Comparison of ENCODE assay signal across 8 cellular contexts in genomic region chr16:85888405-85889331, GRCh38. TPM values are rescaled to one million over a fixed set of nuclear protein-coding genes. Genes with fewer than 3 reads are reported as not detected.
DNase-seq lines count a peak whose midpoint lies in the region; ATAC-seq and TF ChIP-seq lines count a peak whose summit lies in the region.

No MANE protein-coding gene starts in this region.

- H3K9me3 Mint-ChIP-seq in activated B cell treated with CpG ODN at 0.5 μM for 24 hours, result no peaks in the 10 kb centered on the region

- H3F3A ChIP-seq in DOHH2 (ENCODE audit: control insufficient read depth, insufficient read depth), result peaks cover 8% of the 10 kb centered on the region

- DNase-seq in activated B cell treated with CpG ODN at 0.5 μM for 24 hours, result no peak
- DNase-seq in right lobe of liver, result no peak
- DNase-seq in C1 segment of cervical spinal cord (lab: John Stamatoyannopoulos, UW), result no peak
- no peak for DNase-seq in SK-N-DZ (ENCODE audit: low spot score)
- DNase-seq in NCI-H187 (lab: John Stamatoyannopoulos, UW), result no peak

- H4K20me1 ChIP-seq in DOHH2 (ENCODE audit: control insufficient read depth, insufficient read depth, low read depth, low read length), result no peaks in the 10 kb centered on the region

- no peaks in the 10 kb centered on the region for H3K79me2 ChIP-seq in DOHH2 (ENCODE audit: control insufficient read depth, low read length)

- H3K9me3 ChIP-seq in DOHH2 (ENCODE audit: control insufficient read depth, insufficient read depth, low read length) (no peaks in the 10 kb centered on the region), right lobe of liver (no peaks in the 10 kb centered on the region)

- no peaks in the 10 kb centered on the region for H3K9me2 ChIP-seq in DOHH2 (replicated peaks; ENCODE audit: control insufficient read depth, low read length)

- peak overlapping the region; percentile 91 for H3K27ac ChIP-seq in DOHH2 (ENCODE audit: low read depth, low read length)
- no peak overlapping the region for H3K27ac ChIP-seq in right lobe of liver

- peaks cover 80% of the 10 kb centered on the region for H3K4me1 ChIP-seq in DOHH2 (ENCODE audit: control insufficient read depth, low read length)
- no peaks in the 10 kb centered on the region for H3K4me1 ChIP-seq in right lobe of liver

- TF ChIP-seq POLR2A in right lobe of liver (IDR thresholded peaks at IDR 0.05), result no peak

- peaks cover 46% of the 10 kb centered on the region for H3K4me1 Mint-ChIP-seq in activated B cell treated with CpG ODN at 0.5 μM for 24 hours

- H3K4me3 ChIP-seq in DOHH2 (ENCODE audit: low read length), result peak overlapping the region; percentile 70
- no peak overlapping the region for H3K4me3 ChIP-seq in right lobe of liver

- POLR2A ChIA-PET in activated B cell treated with CpG ODN at 0.5 μM for 24 hours (lab: Charles Lee), result interaction anchor here (1.0 to 3.0 kb wide), 4 partner anchors 10 to 68 kb away, joined by 4 to 12 read pairs (median 6); partner anchors contain the start of gene IRF8

- peak overlapping the region; percentile 90 for H3K27ac Mint-ChIP-seq in activated B cell treated with CpG ODN at 0.5 μM for 24 hours

- H3K27me3 ChIP-seq in DOHH2 (ENCODE audit: control insufficient read depth, low read length), result no peaks in the 10 kb centered on the region
- no peaks in the 10 kb centered on the region for H3K27me3 ChIP-seq in right lobe of liver

- peak overlapping the region; percentile 44 for H3K4me3 Mint-ChIP-seq in activated B cell treated with CpG ODN at 0.5 μM for 24 hours

- TF ChIP-seq CTCF in DOHH2 (IDR thresholded peaks at IDR 0.05; ENCODE audit: low read depth, low read length, poor library complexity, severe bottlenecking) (no peak), activated B cell treated with CpG ODN at 0.5 μM for 24 hours (IDR thresholded peaks at IDR 0.05) (no peak), right lobe of liver (IDR thresholded peaks at IDR 0.05) (no peak)

- no peaks in the 10 kb centered on the region for H3K36me3 Mint-ChIP-seq in activated B cell treated with CpG ODN at 0.5 μM for 24 hours (ENCODE audit: low read depth)

- H3K36me3 ChIP-seq in DOHH2 (ENCODE audit: control insufficient read depth, low read length) (no peaks in the 10 kb centered on the region), right lobe of liver (no peaks in the 10 kb centered on the region)

- H3K27me3 Mint-ChIP-seq in activated B cell treated with CpG ODN at 0.5 μM for 24 hours, result no peaks in the 10 kb centered on the region

- CTCF ChIA-PET in activated B cell treated with CpG ODN at 0.5 μM for 24 hours (lab: Charles Lee), result interaction anchor here (1.0 to 8.9 kb wide), 2 partner anchors 36 to 67 kb away, joined by 3 to 69 read pairs; no protein-coding TSS in a partner anchor

- intact Hi-C loops in activated B cell treated with CpG ODN at 0.5 μM for 24 hours (cut with micrococcal nuclease) (loop anchor here (1.0 to 2.0 kb wide), 4 partner anchors 9 to 56 kb away; no protein-coding TSS in a partner anchor), right lobe of liver (cut with DNase I) (no loop called here)

- 39% methylated on average over 5 of the region's 5 CpGs for WGBS in right lobe of liver (ENCODE audit: insufficient coverage, low coverage, low lambda C conversion rate, missing lambda C conversion rate)

- peak; percentile 92 for ATAC-seq in GM19351 (IDR thresholded peaks at IDR 0.05; ENCODE audit: unreplicated experiment)
- peak; percentile 87 for ATAC-seq in HG03280 (IDR thresholded peaks at IDR 0.05; ENCODE audit: unreplicated experiment)
- ATAC-seq in activated B cell treated with CpG ODN at 0.5 μM for 24 hours (ENCODE audit: low read depth), result peak; percentile 90
- peak in 3 of 4 donors; percentile 52 to 72 (median 71) for ATAC-seq in right lobe of liver

- peak overlapping the region; percentile 93 for H3K4me2 ChIP-seq in DOHH2 (ENCODE audit: low read length)

RNA-seq across cellular contexts. Expression of gene IRF8, which starts 10.3 kb away (rescaled TPM):
- total RNA-seq in activated B cell treated with CpG ODN at 0.5 μM for 24 hours (234 and 248 TPM in 2 replicates), right lobe of liver (10 to 100 TPM in 5 of 6 experiments, 1 to 10 TPM in 1; 4.8 to 19.6 (median 14.6) TPM)
- not detected in 2 replicates for polyA plus RNA-seq in SK-N-DZ (2014; cell fraction: cytosol; rRNA removed)
- polyA plus RNA-seq in SK-N-DZ (2014; cell fraction: nucleus; rRNA removed), result not detected in 2 replicates

Comparison
In these comparisons a context has a peak if more than half of its experiments do, and no peak if none do; other contexts are left out.
1. RNA of gene IRF8, which starts 10.3 kb away (total RNA-seq): 234 to 248 TPM in activated B cell treated with CpG ODN at 0.5 μM for 24 hours; 4.8 to 19.6 TPM in right lobe of liver; every median in the first group is over 10 times any median in the second.
2. Peak in every context shown above with its lines, with median percentiles within 50 percentile points of each other: ATAC-seq.